Comparison of ENCODE assay signal across 17 cellular contexts in the genomic region with DNA sequence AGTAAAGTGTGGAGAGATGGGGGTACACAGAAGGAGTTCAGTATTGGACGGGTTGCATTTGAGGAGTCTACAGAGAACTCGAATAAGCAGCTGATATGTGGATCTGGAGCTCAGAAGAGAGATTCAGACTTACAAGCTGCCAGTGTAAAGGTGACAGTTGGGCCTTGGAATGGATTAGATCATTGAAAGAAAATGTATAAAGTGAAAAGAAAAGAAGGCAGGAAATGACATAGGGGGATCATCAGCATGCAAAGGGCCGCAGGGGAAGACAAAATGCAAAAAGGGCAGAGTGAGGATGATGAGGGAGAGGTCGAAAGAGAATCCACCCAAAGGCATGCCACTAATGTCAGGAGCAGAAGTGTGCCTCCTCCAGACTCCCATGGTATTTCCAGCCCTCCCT.
DNase-seq lines count a peak whose midpoint lies in the region; ATAC-seq and TF ChIP-seq lines count a peak whose summit lies in the region.
"Had no signal": no experiment of that assay in that cellular context is flagged by ENCODE, and none has a peak within 500 bp of the region (broad histone marks: within the 10 kb centered on the region; RNA-seq: fewer than 3 reads in every experiment).

No MANE protein-coding gene starts in this region.

- H3K4me3 ChIP-seq in HUES48 (ENCODE audit: low read depth, low read length) (no peak overlapping the region), mesenchymal stem cell (ENCODE audit: insufficient read depth in 1 of 2, low read depth in 1 of 2, low read length in 2 of 2) (no peak overlapping the region), breast epithelium (no peak overlapping the region), H7 (ENCODE audit: insufficient read depth, low read depth, low read length) (no peak overlapping the region)
- H3K4me3 ChIP-seq: BLaER1 had no signal

- H2BK15ac ChIP-seq in mesenchymal stem cell (ENCODE audit: low read depth, poor library complexity, severe bottlenecking) = no peak overlapping the region

- H3K36me3 ChIP-seq in HUES48 (ENCODE audit: control insufficient read depth, insufficient read depth, low read length) (no peaks in the 10 kb centered on the region), mesenchymal stem cell (ENCODE audit: control insufficient read depth in 1 of 2, insufficient read depth in 2 of 2, low read depth in 1 of 2, low read length in 2 of 2) (no peaks in the 10 kb centered on the region), breast epithelium (no peaks in the 10 kb centered on the region), H7 (replicated peaks; ENCODE audit: control insufficient read depth, insufficient read depth, low read length) (no peaks in the 10 kb centered on the region)
- H3K36me3 ChIP-seq: BLaER1 had no signal

- no peak overlapping the region for H2AFZ ChIP-seq in mesenchymal stem cell (ENCODE audit: low read depth, low read length)

- DNase-seq in EH (ENCODE audit: low read depth) (peak; percentile 1), foreskin keratinocyte (peak; percentile 20 to 56), mesenchymal stem cell (peak; percentile 61), breast epithelium (ENCODE audit: low spot score in 2 of 2) (no peak), H7 (no peak), Right ventricle myocardium superior (no peak), AG08396 (ENCODE audit: low spot score) (no peak)
- DNase-seq: Caco-2; CD4-positive, CD25-positive, alpha-beta regulatory T cell; CD8-positive, alpha-beta T cell; DMS153; DND-41; GOT3; HCEC 1CT had no signal

- H2BK120ac ChIP-seq in mesenchymal stem cell (ENCODE audit: low read depth, low read length) = no peak overlapping the region

- H3K9me3 ChIP-seq in HUES48 (ENCODE audit: control insufficient read depth, insufficient read depth, low read length) (no peaks in the 10 kb centered on the region), mesenchymal stem cell (ENCODE audit: control insufficient read depth, low read length) (no peaks in the 10 kb centered on the region), breast epithelium (no peaks in the 10 kb centered on the region)
- H3K9me3 ChIP-seq: BLaER1, Caco-2 had no signal

- peak overlapping the region in 1 of 2 experiments; percentile 52 for H2BK12ac ChIP-seq in mesenchymal stem cell (ENCODE audit: low read length in 2 of 2)

- H4K91ac ChIP-seq in mesenchymal stem cell (ENCODE audit: low read length) = no peak overlapping the region

- H3K9ac ChIP-seq in HUES48 (ENCODE audit: low read depth, low read length) (no peak overlapping the region), mesenchymal stem cell (ENCODE audit: low read length) (no peak overlapping the region)
- H3K9ac ChIP-seq: BLaER1 had no signal

- H2BK5ac ChIP-seq in mesenchymal stem cell (ENCODE audit: low read depth, low read length, poor library complexity, severe bottlenecking) = no peak overlapping the region

- peak overlapping the region in 1 of 2 experiments; percentile 24 for H3K4ac ChIP-seq in mesenchymal stem cell (ENCODE audit: low read depth in 1 of 2, low read length in 2 of 2)

- H3K14ac ChIP-seq in mesenchymal stem cell (ENCODE audit: low read length in 2 of 2) = no peak overlapping the region

- no peak overlapping the region for H3K18ac ChIP-seq in mesenchymal stem cell (ENCODE audit: low read depth in 1 of 2, low read length in 2 of 2)

- ATAC-seq in foreskin keratinocyte (no peak), Right ventricle myocardium superior (ENCODE audit: poor library complexity) (no peak)
- ATAC-seq: CD8-positive, alpha-beta T cell had no signal

- 39% methylated on average over 3 of the region's 4 CpGs for WGBS in mesenchymal stem cell

- no peak for TF ChIP-seq POLR2A in breast epithelium (IDR thresholded peaks at IDR 0.05)

- H3K79me1 ChIP-seq in mesenchymal stem cell (replicated peaks; ENCODE audit: low read length, poor library complexity, severe bottlenecking) = no peaks in the 10 kb centered on the region

- H3K27me3 ChIP-seq in HUES48 (ENCODE audit: control insufficient read depth, insufficient read depth, low read length) (no peaks in the 10 kb centered on the region), foreskin keratinocyte (peaks cover 7% of the 10 kb centered on the region), mesenchymal stem cell (ENCODE audit: control insufficient read depth in 1 of 2, insufficient read depth in 1 of 2, low read length in 2 of 2) (peaks cover 0 to 8% of the 10 kb centered on the region in 2 experiments), breast epithelium (peaks cover 0 to 7% of the 10 kb centered on the region in 2 donors), H7 (ENCODE audit: control insufficient read depth, insufficient read depth, low read length) (peaks cover 2% of the 10 kb centered on the region; the same call in 1 of the 2 replicates)
- H3K27me3 ChIP-seq: BLaER1 had no signal

- no peak overlapping the region for H3K4me2 ChIP-seq in mesenchymal stem cell (ENCODE audit: low read length, poor library complexity, severe bottlenecking)
- H3K4me2 ChIP-seq: BLaER1 had no signal

- H3K27ac ChIP-seq in HUES48 (ENCODE audit: low read depth, low read length) = peak overlapping the region; percentile 19
- H3K27ac ChIP-seq in foreskin keratinocyte = no peak overlapping the region
- no peak overlapping the region for H3K27ac ChIP-seq in mesenchymal stem cell (ENCODE audit: low read length, poor library complexity, severe bottlenecking)
- no peak overlapping the region for H3K27ac ChIP-seq in breast epithelium
- H3K27ac ChIP-seq: BLaER1, C4-2B had no signal

- TF ChIP-seq CTCF in foreskin keratinocyte (conservative IDR thresholded peaks at IDR 0.05) = no peak
- TF ChIP-seq CTCF in breast epithelium (IDR thresholded peaks at IDR 0.05) = no peak

- no peak overlapping the region for H2AK5ac ChIP-seq in mesenchymal stem cell (ENCODE audit: low read length, severe bottlenecking)

- H3K4me1 ChIP-seq in HUES48 (ENCODE audit: control insufficient read depth, insufficient read depth, low read length) (no peaks in the 10 kb centered on the region), foreskin keratinocyte (peaks cover 16% of the 10 kb centered on the region), mesenchymal stem cell (ENCODE audit: control insufficient read depth, insufficient read depth, low read depth, low read length) (no peaks in the 10 kb centered on the region), breast epithelium (no peaks in the 10 kb centered on the region)
- H3K4me1 ChIP-seq: BLaER1, Caco-2 had no signal

- H3K23ac ChIP-seq in mesenchymal stem cell (ENCODE audit: low read length in 2 of 2) = no peak overlapping the region

- intact Hi-C loops in breast epithelium (cut with DNase I; ENCODE audit: low total_unique reads) = no loop called here
- intact Hi-C loops in Right ventricle myocardium superior (cut with DNase I) = no loop called here

- no peak overlapping the region for H4K8ac ChIP-seq in mesenchymal stem cell (ENCODE audit: low read length)

Comparison
In these comparisons a context has a peak if more than half of its experiments do, and no peak if none do; other contexts are left out.
1. DNase-seq: peak in EH (single experiment), foreskin keratinocyte (2 of 2) and mesenchymal stem cell (single experiment); none in breast epithelium (0 of 2), H7 (single experiment), Right ventricle myocardium superior (single experiment) and AG08396 (single experiment).